Comparison of ENCODE assay signal across 14 cellular contexts in the genomic region with DNA sequence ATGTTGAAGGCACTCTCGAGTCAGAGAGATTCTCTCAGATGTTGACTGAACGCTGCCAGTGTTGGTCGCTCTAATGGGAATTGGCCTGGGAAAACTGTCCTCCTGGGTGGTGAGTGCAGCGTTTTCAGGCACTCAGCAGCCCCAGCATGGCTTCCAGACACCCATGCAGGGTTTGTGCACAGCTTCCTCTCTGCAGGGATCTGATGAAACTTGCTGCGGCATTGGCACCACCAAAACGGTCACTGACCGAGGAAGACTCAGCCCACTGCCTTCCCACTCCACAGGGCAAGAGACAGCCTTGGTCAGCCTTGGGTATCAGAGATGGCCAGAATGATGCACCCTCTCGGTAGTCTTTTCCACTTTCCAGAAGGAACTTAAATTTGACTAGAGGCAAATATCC.
"Had no signal": no experiment of that assay in that cellular context is flagged by ENCODE, and none has a peak within 500 bp of the region (broad histone marks: within the 10 kb centered on the region; RNA-seq: fewer than 3 reads in every experiment).

No MANE protein-coding gene starts in this region.

- H3K27me3 ChIP-seq: body of pancreas, esophagus squamous epithelium had no signal

- ATAC-seq: body of pancreas, natural killer cell had no signal

- DNase-seq: activated B cell treated with CpG ODN at 0.5 μM for 24 hours; activated CD4-positive, alpha-beta memory T cell treated with anti-CD3 and anti-CD28 coated beads, Interleukin-2, amount 10 ng/mL, durations not matched to agents 7 days and 5 days; activated CD4-positive, alpha-beta T cell treated with anti-CD3 and anti-CD28 coated beads for 48 hours; activated naive CD4-positive, alpha-beta T cell treated with anti-CD3 and anti-CD28 coated beads for 36 hours; activated T-cell treated with anti-CD3 and anti-CD28 coated beads, Interleukin-2, amount 50 U/mL, for 1 hour; body of pancreas; dermis blood vessel endothelial cell; effector memory CD4-positive, alpha-beta T cell; esophagus squamous epithelium; natural killer cell; nucleus accumbens; stimulated activated CD8-positive, alpha-beta memory T cell treated with anti-CD3 and anti-CD28 coated beads, Interleukin-4, amount 100 ng/mL, for 48 hours; stimulated activated naive CD4-positive, alpha-beta T cell; T-helper 2 cell had no signal

- H3K4me3 ChIP-seq: body of pancreas, esophagus squamous epithelium had no signal

- H3K9me3 ChIP-seq: body of pancreas, esophagus squamous epithelium had no signal

- H3K36me3 ChIP-seq: esophagus squamous epithelium had no signal

- H3K4me1 ChIP-seq: body of pancreas, esophagus squamous epithelium had no signal

- H3K27ac ChIP-seq: body of pancreas, esophagus squamous epithelium had no signal
